16 cellular contexts compared by ENCODE assay signal in the genomic region with DNA sequence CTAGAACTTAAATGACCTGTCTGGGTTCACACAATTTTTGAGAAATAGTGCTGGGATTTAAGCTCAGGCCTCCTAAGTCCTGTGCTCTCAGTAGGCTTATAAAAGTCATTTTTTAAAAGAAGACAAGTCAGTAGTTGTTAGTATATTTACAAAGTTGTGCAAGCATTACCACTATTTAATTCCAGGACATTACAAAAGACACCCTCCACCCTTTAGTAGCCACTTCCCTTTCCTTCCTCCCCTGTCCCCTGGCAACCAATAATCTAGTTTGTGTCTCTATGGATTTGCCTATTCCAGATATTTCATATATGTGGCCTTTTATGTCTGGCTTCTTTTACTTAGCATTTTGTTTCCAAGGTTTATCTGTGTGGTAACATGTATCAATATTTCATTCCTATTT.
"Had no signal": no experiment of that assay in that cellular context is flagged by ENCODE, and none has a peak within 500 bp of the region (broad histone marks: within the 10 kb centered on the region; RNA-seq: fewer than 3 reads in every experiment).

No MANE protein-coding gene starts in this region.

- H3K36me3 ChIP-seq: prostate gland had no signal

- ATAC-seq: activated T-helper 17 cell treated with anti-CD3 and anti-CD28 coated beads, Interleukin-2, amount 50 U/mL, for 72 hours; natural killer cell treated with Interleukin-12 subunit alpha and Interleukin-12 subunit beta and Interleukin-15 and Interleukin-18, amount 100 ng/mL, for 72 hours; sciatic nerve had no signal

- H3K27ac ChIP-seq: prostate gland, suprapubic skin had no signal

- H3K27ac Mint-ChIP-seq: activated CD4-positive, alpha-beta T cell treated with anti-CD3 and anti-CD28 coated beads, Interleukin-2, amount 10 ng/mL, durations not matched to agents 7 days and 5 days; activated naive CD4-positive, alpha-beta T cell treated with anti-CD3 and anti-CD28 coated beads, Interleukin-2, amount 10 ng/mL, durations not matched to agents 7 days and 5 days; activated T-helper 17 cell treated with anti-CD3 and anti-CD28 coated beads, Interleukin-2, amount 50 U/mL, for 72 hours; natural killer cell treated with Interleukin-12 subunit alpha and Interleukin-12 subunit beta and Interleukin-15 and Interleukin-18, amount 100 ng/mL, for 72 hours; stimulated activated naive CD8-positive, alpha-beta T cell treated with anti-CD3 and anti-CD28 coated beads, Interleukin-15, Interleukin-2, amounts not matched to agents 100 ng/mL and 50 ng/mL, for 24 hours; T-helper 2 cell treated with Interferon-gamma antibody and Interleukin-4, amounts not matched to agents 5 μg/mL and 100 μg/mL, for 36 hours had no signal

- DNase-seq: activated CD4-positive, alpha-beta T cell treated with anti-CD3 and anti-CD28 coated beads, Interleukin-2, amount 10 ng/mL, durations not matched to agents 7 days and 5 days; activated CD4-positive, CD25-positive, alpha-beta regulatory T cell; activated naive CD4-positive, alpha-beta T cell treated with anti-CD3 and anti-CD28 coated beads, Interleukin-2, amount 10 ng/mL, durations not matched to agents 7 days and 5 days; activated T-cell treated with anti-CD3 and anti-CD28 coated beads for 4 hours; islet precursor cell; mesendoderm; nucleus accumbens had no signal

- H3K4me1 ChIP-seq: prostate gland, suprapubic skin had no signal

- H3K27me3 Mint-ChIP-seq: activated CD4-positive, alpha-beta T cell treated with anti-CD3 and anti-CD28 coated beads, Interleukin-2, amount 10 ng/mL, durations not matched to agents 7 days and 5 days; activated naive CD4-positive, alpha-beta T cell treated with anti-CD3 and anti-CD28 coated beads, Interleukin-2, amount 10 ng/mL, durations not matched to agents 7 days and 5 days; activated T-helper 17 cell treated with anti-CD3 and anti-CD28 coated beads, Interleukin-2, amount 50 U/mL, for 72 hours; natural killer cell treated with Interleukin-12 subunit alpha and Interleukin-12 subunit beta and Interleukin-15 and Interleukin-18, amount 100 ng/mL, for 72 hours; stimulated activated naive CD8-positive, alpha-beta T cell treated with anti-CD3 and anti-CD28 coated beads, Interleukin-15, Interleukin-2, amounts not matched to agents 100 ng/mL and 50 ng/mL, for 24 hours had no signal

- FAIRE-seq: astrocyte, endometrium had no signal

- H3K4me1 Mint-ChIP-seq: activated CD4-positive, alpha-beta T cell treated with anti-CD3 and anti-CD28 coated beads, Interleukin-2, amount 10 ng/mL, durations not matched to agents 7 days and 5 days; activated naive CD4-positive, alpha-beta T cell treated with anti-CD3 and anti-CD28 coated beads, Interleukin-2, amount 10 ng/mL, durations not matched to agents 7 days and 5 days; activated T-helper 17 cell treated with anti-CD3 and anti-CD28 coated beads, Interleukin-2, amount 50 U/mL, for 72 hours had no signal

- H3K4me3 Mint-ChIP-seq: activated CD4-positive, alpha-beta T cell treated with anti-CD3 and anti-CD28 coated beads, Interleukin-2, amount 10 ng/mL, durations not matched to agents 7 days and 5 days; activated naive CD4-positive, alpha-beta T cell treated with anti-CD3 and anti-CD28 coated beads, Interleukin-2, amount 10 ng/mL, durations not matched to agents 7 days and 5 days; activated T-helper 17 cell treated with anti-CD3 and anti-CD28 coated beads, Interleukin-2, amount 50 U/mL, for 72 hours; natural killer cell treated with Interleukin-12 subunit alpha and Interleukin-12 subunit beta and Interleukin-15 and Interleukin-18, amount 100 ng/mL, for 72 hours; stimulated activated naive CD8-positive, alpha-beta T cell treated with anti-CD3 and anti-CD28 coated beads, Interleukin-15, Interleukin-2, amounts not matched to agents 100 ng/mL and 50 ng/mL, for 24 hours; T-helper 2 cell treated with Interferon-gamma antibody and Interleukin-4, amounts not matched to agents 5 μg/mL and 100 μg/mL, for 36 hours had no signal

- H3K4me3 ChIP-seq: prostate gland, suprapubic skin had no signal

- H3K27me3 ChIP-seq: suprapubic skin had no signal
